ENCODE assay signal across 11 cellular contexts in genomic region chr6:35611235-35611634, GRCh38.
DNase-seq lines count a peak whose midpoint lies in the region; ATAC-seq and TF ChIP-seq lines count a peak whose summit lies in the region.
"Had no signal": no experiment of that assay in that cellular context is flagged by ENCODE, and none has a peak within 500 bp of the region (broad histone marks: within the 10 kb centered on the region; RNA-seq: fewer than 3 reads in every experiment).

No MANE protein-coding gene starts in this region.

- DNase-seq in GM04503 (ENCODE audit: low read depth) (peak; percentile 43), fibroblast of the aortic adventitia (ENCODE audit: low read depth) (peak; percentile 24), GM13976 (ENCODE audit: low spot score) (no peak)
- peak; percentile 59 for DNase-seq in activated CD4-positive, alpha-beta memory T cell treated with anti-CD3 and anti-CD28 coated beads for 36 hours
- DNase-seq in stimulated activated CD4-positive, alpha-beta T cell treated with anti-CD3 and anti-CD28 coated beads, Interleukin-4, amount 100 ng/mL, for 24 hours: peak; percentile 62
- DNase-seq: activated effector memory CD4-positive, alpha-beta T cell treated with Interleukin-2 at 50 U/mL for 16 hours; foreskin melanocyte; NCI-H2081; nephron progenitor cell had no signal

- no peak for TF ChIP-seq CTCF in fibroblast of the aortic adventitia (IDR thresholded peaks at IDR 0.05; ENCODE audit: insufficient read depth, low read length)
- TF ChIP-seq CTCF in GM13976 (IDR thresholded peaks at IDR 0.05; ENCODE audit: borderline replicate concordance, control extremely low read depth, extremely low read depth, insufficient read depth, missing control alignments): no peak

- POLR2A ChIA-PET in activated CD4-positive, alpha-beta memory T cell treated with anti-CD3 and anti-CD28 coated beads for 36 hours (lab: Charles Lee): interaction anchor here (2.1 kb wide), 1 partner anchor 9 kb away, joined by 4 read pairs; no protein-coding TSS in a partner anchor

- H3K9me3 Mint-ChIP-seq in activated CD4-positive, alpha-beta memory T cell treated with anti-CD3 and anti-CD28 coated beads for 36 hours: peaks cover 7% of the 10 kb centered on the region

- no peak overlapping the region for H3K4me3 Mint-ChIP-seq in activated CD4-positive, alpha-beta memory T cell treated with anti-CD3 and anti-CD28 coated beads for 36 hours
- H3K4me3 Mint-ChIP-seq: nephron progenitor cell had no signal

- CTCF ChIA-PET in activated CD4-positive, alpha-beta memory T cell treated with anti-CD3 and anti-CD28 coated beads for 36 hours (lab: Charles Lee): interaction anchor here (0.9 to 2.1 kb wide), 3 partner anchors 13 to 125 kb away, joined by 3 to 10 read pairs (median 3); partner anchors contain the start of gene ARMC12

- intact Hi-C loops in activated CD4-positive, alpha-beta memory T cell treated with anti-CD3 and anti-CD28 coated beads for 36 hours (cut with micrococcal nuclease): no loop called here

- in situ Hi-C loops in GM13976 (cut with MboI; ENCODE audit: low sequenced_read_pairs, unreplicated experiment): no loop called here

- peaks cover 54% of the 10 kb centered on the region for H3K36me3 Mint-ChIP-seq in activated CD4-positive, alpha-beta memory T cell treated with anti-CD3 and anti-CD28 coated beads for 36 hours

- peak overlapping the region; percentile 47 for H3K27ac Mint-ChIP-seq in activated CD4-positive, alpha-beta memory T cell treated with anti-CD3 and anti-CD28 coated beads for 36 hours
- H3K27ac Mint-ChIP-seq: nephron progenitor cell had no signal

- peaks cover 58% of the 10 kb centered on the region for H3K4me1 Mint-ChIP-seq in activated CD4-positive, alpha-beta memory T cell treated with anti-CD3 and anti-CD28 coated beads for 36 hours (ENCODE audit: low read depth)

- no peak overlapping the region for H3K4me3 ChIP-seq in fibroblast of the aortic adventitia (ENCODE audit: low read depth, low read length)

- H3K27me3 Mint-ChIP-seq in activated CD4-positive, alpha-beta memory T cell treated with anti-CD3 and anti-CD28 coated beads for 36 hours: no peaks in the 10 kb centered on the region

- ATAC-seq in GM21723 (IDR thresholded peaks at IDR 0.05; ENCODE audit: unreplicated experiment) (no peak), HG03460 (IDR thresholded peaks at IDR 0.05; ENCODE audit: unreplicated experiment) (no peak)
